Comparison of ENCODE assay signal across 8 cellular contexts in genomic region chr9:128724744-128725211, GRCh38. TPM values are rescaled to one million over a fixed set of nuclear protein-coding genes. Genes with fewer than 3 reads are reported as not detected.
DNase-seq lines count a peak whose midpoint lies in the region; ATAC-seq and TF ChIP-seq lines count a peak whose summit lies in the region.

No MANE protein-coding gene starts in this region.

- no peaks in the 10 kb centered on the region for H3K27me3 Mint-ChIP-seq in activated T-helper 17 cell treated with anti-CD3 and anti-CD28 coated beads, Interleukin-2, amount 50 U/mL, for 72 hours

- H3K36me3 ChIP-seq in thyroid gland: no peaks in the 10 kb centered on the region

- peak overlapping the region in 1 of 3 donors; percentile 47 for H3K4me3 ChIP-seq in thyroid gland (replicated peaks in 1 of 3)

- peaks cover 8 to 16% of the 10 kb centered on the region in 2 donors for H3K4me1 ChIP-seq in thyroid gland

- H3K27ac ChIP-seq in thyroid gland: peak overlapping the region in 2 of 3 donors; percentile 27 to 46

- TF ChIP-seq POLR2A in thyroid gland (IDR thresholded peaks at IDR 0.05): no peak

- H3K27ac Mint-ChIP-seq in activated T-helper 17 cell treated with anti-CD3 and anti-CD28 coated beads, Interleukin-2, amount 50 U/mL, for 72 hours: peak overlapping the region; percentile 94

- 28 to 30% methylated on average over 10 of the region's 10 CpGs for WGBS in thyroid gland, 2 donors

- H3K9me3 Mint-ChIP-seq in activated T-helper 17 cell treated with anti-CD3 and anti-CD28 coated beads, Interleukin-2, amount 50 U/mL, for 72 hours: no peaks in the 10 kb centered on the region

- H3K27me3 ChIP-seq in thyroid gland: no peaks in the 10 kb centered on the region

- ATAC-seq in HG02970 (IDR thresholded peaks at IDR 0.05; ENCODE audit: low FRiP score, unreplicated experiment) (peak; percentile 6), HG02588 (IDR thresholded peaks at IDR 0.05; ENCODE audit: unreplicated experiment) (no peak)
- peak; percentile 57 for ATAC-seq in activated T-helper 17 cell treated with anti-CD3 and anti-CD28 coated beads, Interleukin-2, amount 50 U/mL, for 72 hours (replicated peaks)

- DNase-seq in EL: peak; percentile 89
- DNase-seq in NCI-H82 (lab: John Stamatoyannopoulos, UW): peak; percentile 99
- DNase-seq in fibroblast of peridontal ligament (ENCODE audit: extremely low read depth): peak; percentile 69
- DNase-seq in myocyte (ENCODE audit: low read depth): peak; percentile 33
- DNase-seq in thyroid gland: peak; percentile 54 to 56

- peak in 1 of 6 experiments; percentile 15 for TF ChIP-seq CTCF in thyroid gland (IDR thresholded peaks at IDR 0.05)

- H3K4me1 Mint-ChIP-seq in activated T-helper 17 cell treated with anti-CD3 and anti-CD28 coated beads, Interleukin-2, amount 50 U/mL, for 72 hours: peaks cover 18% of the 10 kb centered on the region

- intact Hi-C loops in thyroid gland (cut with DNase I): loop anchor here (10.0 kb wide), 1 partner anchor 90 kb away; no protein-coding TSS in a partner anchor

- H3K9me3 ChIP-seq in thyroid gland: no peaks in the 10 kb centered on the region

- H3K36me3 Mint-ChIP-seq in activated T-helper 17 cell treated with anti-CD3 and anti-CD28 coated beads, Interleukin-2, amount 50 U/mL, for 72 hours (ENCODE audit: low read depth): peaks cover 24% of the 10 kb centered on the region

- H3K4me3 Mint-ChIP-seq in activated T-helper 17 cell treated with anti-CD3 and anti-CD28 coated beads, Interleukin-2, amount 50 U/mL, for 72 hours: peak overlapping the region; percentile 96

RNA-seq across cellular contexts. Expression of gene ZDHHC12, which starts 0.9 kb away (rescaled TPM):
- 10 to 100 TPM; 44.8 to 60.9 TPM for total RNA-seq in activated T-helper 17 cell treated with anti-CD3 and anti-CD28 coated beads, Interleukin-2, amount 50 U/mL, for 72 hours
- total RNA-seq in myocyte: 18.9 and 28.7 TPM in 2 replicates
- polyA plus RNA-seq in myocyte (2012): 16.2 TPM
- total RNA-seq in thyroid gland: 10 to 100 TPM; 21.2 to 45.7 (median 33.7) TPM

RNA-seq across cellular contexts. Expression of gene PKN3, which starts 22.5 kb away (rescaled TPM):
- total RNA-seq in activated T-helper 17 cell treated with anti-CD3 and anti-CD28 coated beads, Interleukin-2, amount 50 U/mL, for 72 hours: 1 to 10 TPM; 4.1 to 9.1 TPM
- 2.0 TPM in 2 replicates for total RNA-seq in myocyte
- polyA plus RNA-seq in myocyte (2012): 2.2 TPM
- total RNA-seq in thyroid gland: 1 to 10 TPM; 4.4 to 7.6 (median 6.4) TPM

RNA-seq across cellular contexts. Expression of gene SET, which starts 35.8 kb away (rescaled TPM):
- total RNA-seq in activated T-helper 17 cell treated with anti-CD3 and anti-CD28 coated beads, Interleukin-2, amount 50 U/mL, for 72 hours: 100 to 1,000 TPM; 301 to 598 TPM
- total RNA-seq in myocyte (382 and 394 TPM in 2 replicates), thyroid gland (100 to 1,000 TPM; 173 to 217 (median 202) TPM)
- 216 TPM for polyA plus RNA-seq in myocyte (2012)

RNA-seq across cellular contexts. Expression of gene ZER1, which starts 46.9 kb away (rescaled TPM):
- 10 to 100 TPM; 16.0 to 28.5 TPM for total RNA-seq in activated T-helper 17 cell treated with anti-CD3 and anti-CD28 coated beads, Interleukin-2, amount 50 U/mL, for 72 hours
- total RNA-seq in myocyte (47.0 and 54.2 TPM in 2 replicates), thyroid gland (100 to 1,000 TPM in 1 of 4 donors, 10 to 100 TPM in 3; 45.1 to 129 (median 70.2) TPM)
- polyA plus RNA-seq in myocyte (2012): 42.1 TPM

Comparison
In these comparisons a context has a peak if more than half of its experiments do, and no peak if none do; other contexts are left out.
1. DNase-seq: peak in every context shown above with its lines; median percentile 99 in NCI-H82; 89 in EL; 69 in fibroblast of peridontal ligament; 55 in thyroid gland; 33 in myocyte.